ENCODE assay signal across 11 cellular contexts in the genomic region with DNA sequence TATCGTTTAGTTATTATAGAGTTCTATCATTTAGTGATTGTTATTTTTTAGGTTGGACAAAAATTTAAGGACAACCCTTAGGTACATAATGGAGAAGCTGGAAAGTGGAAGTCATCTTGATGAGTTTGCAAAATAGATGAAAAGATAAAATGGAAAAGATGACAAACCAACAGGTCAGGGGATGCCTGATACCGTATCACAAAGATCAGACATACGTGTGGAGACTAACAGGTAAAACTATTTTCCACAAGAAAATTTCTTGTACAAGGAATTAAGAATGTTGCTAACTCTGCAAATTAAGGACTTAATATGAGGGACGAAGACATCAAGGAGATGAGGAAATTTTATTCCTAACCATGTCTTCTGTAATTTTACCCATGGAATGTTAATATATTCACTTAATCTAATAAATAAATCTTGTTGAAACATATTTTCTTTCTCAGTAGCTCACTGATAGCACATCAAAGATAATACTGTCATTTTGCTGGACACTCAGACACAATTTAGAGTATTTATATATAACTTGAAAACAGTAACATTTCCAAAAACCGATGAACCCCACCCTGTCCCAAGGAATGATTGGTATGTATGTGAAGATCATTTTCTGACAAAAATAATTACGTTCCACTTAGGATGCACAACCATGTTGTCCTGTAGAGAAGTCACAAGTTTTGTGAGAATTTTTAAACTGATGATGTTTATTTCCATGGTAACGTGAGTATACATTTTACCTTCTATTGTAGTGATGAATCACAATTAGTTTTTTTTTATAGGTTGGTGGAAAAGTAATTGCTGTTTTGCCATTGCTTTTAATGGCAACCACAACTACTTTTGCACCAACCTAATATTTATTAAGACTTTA. TPM values are rescaled to one million over a fixed set of nuclear protein-coding genes. Genes with fewer than 3 reads are reported as not detected.
DNase-seq lines count a peak whose midpoint lies in the region; ATAC-seq, FAIRE-seq and TF ChIP-seq lines count a peak whose summit lies in the region.
"Had no signal": no experiment of that assay in that cellular context is flagged by ENCODE, and none has a peak within 500 bp of the region (broad histone marks: within the 10 kb centered on the region; RNA-seq: fewer than 3 reads in every experiment).

No MANE protein-coding gene starts in this region.

- H3K9ac ChIP-seq in neural cell (ENCODE audit: low read length) = no peak overlapping the region
- H3K9ac ChIP-seq: BLaER1 had no signal

- TF ChIP-seq POLR2A in esophagus muscularis mucosa (IDR thresholded peaks at IDR 0.05; ENCODE audit: low read depth) = no peak

- H3K27ac ChIP-seq in right cardiac atrium (ENCODE audit: low read length) (no peak overlapping the region), esophagus muscularis mucosa (replicated peaks in 1 of 4) (peak overlapping the region; percentile 86 to 94 (median 90)), neural cell (ENCODE audit: low read length) (no peak overlapping the region), small intestine (ENCODE audit: low read depth in 1 of 2, low read length in 1 of 2) (peak overlapping the region in 1 of 2 donors; percentile 92)
- H3K27ac ChIP-seq: BLaER1, neutrophil had no signal

- 55% methylated on average over 7 of the region's 7 CpGs for WGBS in right cardiac atrium
- 33% methylated on average over 7 of the region's 7 CpGs for WGBS in esophagus muscularis mucosa
- 44 to 52% (median 51%) methylated on average over 7 of the region's 7 CpGs for WGBS in small intestine, 3 donors

- no peaks in the 10 kb centered on the region for H3K9me2 ChIP-seq in neural cell (ENCODE audit: insufficient read depth, low read length)

- ATAC-seq in right cardiac atrium (no peak), left cardiac atrium (no peak), GM21576 (IDR thresholded peaks at IDR 0.05; ENCODE audit: unreplicated experiment) (no peak), GM19397 (IDR thresholded peaks at IDR 0.05; ENCODE audit: unreplicated experiment) (no peak)

- no peaks in the 10 kb centered on the region for H3K36me3 ChIP-seq in esophagus muscularis mucosa
- H3K36me3 ChIP-seq in neural cell (ENCODE audit: insufficient read depth, low read length) = no peaks in the 10 kb centered on the region
- H3K36me3 ChIP-seq in small intestine (ENCODE audit: control insufficient read depth in 2 of 2, insufficient read depth in 2 of 2, low read length in 2 of 2) = no peaks in the 10 kb centered on the region
- H3K36me3 ChIP-seq: BLaER1, neutrophil had no signal

- no peak for TF ChIP-seq RAD21 in neural cell (conservative IDR thresholded peaks at IDR 0.05)

- H3K27me3 ChIP-seq in right cardiac atrium (ENCODE audit: control insufficient read depth, insufficient read depth) (no peaks in the 10 kb centered on the region), esophagus muscularis mucosa (no peaks in the 10 kb centered on the region), neural cell (ENCODE audit: insufficient read depth, low read depth, low read length) (no peaks in the 10 kb centered on the region), small intestine (ENCODE audit: control insufficient read depth in 2 of 2, insufficient read depth in 2 of 2, low read length in 2 of 2) (no peaks in the 10 kb centered on the region)
- H3K27me3 ChIP-seq: BLaER1 had no signal

- H4K20me1 ChIP-seq in neural cell (ENCODE audit: insufficient read depth) = no peaks in the 10 kb centered on the region
- H4K20me1 ChIP-seq: BLaER1 had no signal

- H3K9me3 ChIP-seq in right cardiac atrium (ENCODE audit: control insufficient read depth, low read length) (no peaks in the 10 kb centered on the region), esophagus muscularis mucosa (no peaks in the 10 kb centered on the region), neural cell (ENCODE audit: low read length) (no peaks in the 10 kb centered on the region), small intestine (ENCODE audit: control insufficient read depth, low read depth) (no peaks in the 10 kb centered on the region)
- H3K9me3 ChIP-seq: neutrophil had no signal

- no peak for TF ChIP-seq EP300 in esophagus muscularis mucosa (IDR thresholded peaks at IDR 0.05)
- TF ChIP-seq EP300 in neural cell (conservative IDR thresholded peaks at IDR 0.05; ENCODE audit: poor library complexity, severe bottlenecking) = no peak

- H3K4me2 ChIP-seq in neural cell (ENCODE audit: low read length) = no peak overlapping the region
- H3K4me2 ChIP-seq: BLaER1 had no signal

- no peaks in the 10 kb centered on the region for H3K4me1 ChIP-seq in right cardiac atrium (ENCODE audit: control insufficient read depth, insufficient read depth, low read length)
- peaks cover 5 to 59% (median 45%) of the 10 kb centered on the region in 4 donors for H3K4me1 ChIP-seq in esophagus muscularis mucosa
- no peaks in the 10 kb centered on the region for H3K4me1 ChIP-seq in small intestine (ENCODE audit: control insufficient read depth in 2 of 2, insufficient read depth in 1 of 2, low read depth in 1 of 2, low read length in 1 of 2)
- H3K4me1 ChIP-seq: BLaER1 had no signal

- H2AFZ ChIP-seq in neural cell (ENCODE audit: low read depth, low read length) = no peak overlapping the region

- H3F3A ChIP-seq in neural cell (ENCODE audit: insufficient read depth, low read length, poor library complexity, severe bottlenecking) = no peaks in the 10 kb centered on the region

- no peak for DNase-seq in right cardiac atrium
- no peak for DNase-seq in left cardiac atrium
- DNase-seq in esophagus muscularis mucosa (ENCODE audit: extremely low spot score) = no peak
- DNase-seq in mesenteric fat pad (ENCODE audit: low spot score) = no peak
- no peak for DNase-seq in small intestine
- DNase-seq: activated CD4-positive, alpha-beta T cell treated with anti-CD3 and anti-CD28 coated beads for 1 hour had no signal

- FAIRE-seq in small intestine (lab: Jason Lieb, UNC) = no peak

- intact Hi-C loops in right cardiac atrium (cut with DNase I) = loop anchor here in 1 of 4 donors (5.0 kb wide), 1 partner anchor 40 kb away; no protein-coding TSS in a partner anchor
- intact Hi-C loops in left cardiac atrium (cut with DNase I) = loop anchor here in 1 of 2 donors (5.0 kb wide), 1 partner anchor 35 kb away; no protein-coding TSS in a partner anchor
- intact Hi-C loops in esophagus muscularis mucosa (cut with DNase I) = loop anchor here (5.0 to 10.0 kb wide), 2 partner anchors 40 to 307 kb away; no protein-coding TSS in a partner anchor

- TF ChIP-seq CTCF in esophagus muscularis mucosa (IDR thresholded peaks at IDR 0.05) = no peak
- no peak for TF ChIP-seq CTCF in neural cell (IDR thresholded peaks at IDR 0.05; ENCODE audit: poor library complexity, severe bottlenecking)

- no peaks in the 10 kb centered on the region for H3K79me2 ChIP-seq in neural cell (replicated peaks; ENCODE audit: insufficient read depth, low read length)

- peak overlapping the region; percentile 65 for H3K4me3 ChIP-seq in right cardiac atrium (ENCODE audit: low read length)
- peak overlapping the region; percentile 76 to 89 (median 83) for H3K4me3 ChIP-seq in esophagus muscularis mucosa
- H3K4me3 ChIP-seq in neural cell (ENCODE audit: low read length) = peak overlapping the region; percentile 94
- H3K4me3 ChIP-seq in small intestine (ENCODE audit: low read depth in 1 of 2, low read length in 2 of 2) = no peak overlapping the region
- H3K4me3 ChIP-seq: BLaER1 had no signal

TF ChIP-seq in neural cell, 6 proteins besides CTCF, POLR2A, EP300 and RAD21:
- TF ChIP-seq SMC3 (conservative IDR thresholded peaks at IDR 0.05; ENCODE audit: poor library complexity) (no peak), MXI1 (conservative IDR thresholded peaks at IDR 0.05; ENCODE audit: poor library complexity, severe bottlenecking) (no peak), POLR2AphosphoS5 (IDR thresholded peaks at IDR 0.05) (no peak), TAF1 (IDR thresholded peaks at IDR 0.05; ENCODE audit: low read depth) (no peak), EZH2 (IDR thresholded peaks at IDR 0.05; ENCODE audit: borderline replicate concordance, insufficient read depth, low read length, poor library complexity, severe bottlenecking) (no peak)
- TF ChIP-seq, protein P1, sequence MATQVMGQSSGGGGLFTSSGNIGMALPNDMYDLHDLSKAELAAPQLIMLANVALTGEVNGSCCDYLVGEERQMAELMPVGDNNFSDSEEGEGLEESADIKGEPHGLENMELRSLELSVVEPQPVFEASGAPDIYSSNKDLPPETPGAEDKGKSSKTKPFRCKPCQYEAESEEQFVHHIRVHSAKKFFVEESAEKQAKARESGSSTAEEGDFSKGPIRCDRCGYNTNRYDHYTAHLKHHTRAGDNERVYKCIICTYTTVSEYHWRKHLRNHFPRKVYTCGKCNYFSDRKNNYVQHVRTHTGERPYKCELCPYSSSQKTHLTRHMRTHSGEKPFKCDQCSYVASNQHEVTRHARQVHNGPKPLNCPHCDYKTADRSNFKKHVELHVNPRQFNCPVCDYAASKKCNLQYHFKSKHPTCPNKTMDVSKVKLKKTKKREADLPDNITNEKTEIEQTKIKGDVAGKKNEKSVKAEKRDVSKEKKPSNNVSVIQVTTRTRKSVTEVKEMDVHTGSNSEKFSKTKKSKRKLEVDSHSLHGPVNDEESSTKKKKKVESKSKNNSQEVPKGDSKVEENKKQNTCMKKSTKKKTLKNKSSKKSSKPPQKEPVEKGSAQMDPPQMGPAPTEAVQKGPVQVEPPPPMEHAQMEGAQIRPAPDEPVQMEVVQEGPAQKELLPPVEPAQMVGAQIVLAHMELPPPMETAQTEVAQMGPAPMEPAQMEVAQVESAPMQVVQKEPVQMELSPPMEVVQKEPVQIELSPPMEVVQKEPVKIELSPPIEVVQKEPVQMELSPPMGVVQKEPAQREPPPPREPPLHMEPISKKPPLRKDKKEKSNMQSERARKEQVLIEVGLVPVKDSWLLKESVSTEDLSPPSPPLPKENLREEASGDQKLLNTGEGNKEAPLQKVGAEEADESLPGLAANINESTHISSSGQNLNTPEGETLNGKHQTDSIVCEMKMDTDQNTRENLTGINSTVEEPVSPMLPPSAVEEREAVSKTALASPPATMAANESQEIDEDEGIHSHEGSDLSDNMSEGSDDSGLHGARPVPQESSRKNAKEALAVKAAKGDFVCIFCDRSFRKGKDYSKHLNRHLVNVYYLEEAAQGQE (IDR thresholded peaks at IDR 0.05; ENCODE audit: borderline replicate concordance) = no peak

RNA-seq across cellular contexts. Expression of a gene that starts 2.6 kb away (rescaled TPM):
- 1 to 10 TPM; 2.1 to 3.4 (median 2.5) TPM for total RNA-seq in right cardiac atrium
- polyA plus RNA-seq in right cardiac atrium = 3.0 TPM
- total RNA-seq in left cardiac atrium = 1 to 10 TPM; 3.8 to 4.7 TPM
- total RNA-seq in esophagus muscularis mucosa = 10 to 100 TPM; 11.4 to 28.8 (median 23.9) TPM
- 0.59 TPM in 1 of 2 replicates, not detected in the other for polyA plus RNA-seq in neural cell
- 0.49 and 0.58 TPM in 2 replicates for polyA minus RNA-seq in neural cell
- total RNA-seq in mesenteric fat pad = 21.7 TPM
- 1 to 10 TPM; 3.5 to 8.8 (median 4.2) TPM for polyA plus RNA-seq in small intestine

Comparison
In these comparisons a context has a peak if more than half of its experiments do, and no peak if none do; other contexts are left out.
1. H3K27ac ChIP-seq: peak in esophagus muscularis mucosa (4 of 4); none in right cardiac atrium (single experiment) and neural cell (single experiment).
2. H3K4me3 ChIP-seq: peak in right cardiac atrium (single experiment), esophagus muscularis mucosa (4 of 4) and neural cell (single experiment); none in small intestine (0 of 2).